ENCODE assay signal across 23 cellular contexts in genomic region chrX:42392846-42393245, GRCh38.
"Had no signal": no experiment of that assay in that cellular context is flagged by ENCODE, and none has a peak within 500 bp of the region (broad histone marks: within the 10 kb centered on the region; RNA-seq: fewer than 3 reads in every experiment).

No MANE protein-coding gene starts in this region.

- H3K36me3 Mint-ChIP-seq: mesothelial cell of epicardium, naive B cell had no signal

- H3K9me3 Mint-ChIP-seq: naive B cell had no signal

- H3K27ac Mint-ChIP-seq: mesothelial cell of epicardium, naive B cell had no signal

- H3K4me3 Mint-ChIP-seq: mesothelial cell of epicardium, naive B cell had no signal

- DNase-seq: dermis blood vessel endothelial cell; dorsolateral prefrontal cortex; effector CD4-positive, alpha-beta T cell; effector memory CD4-positive, alpha-beta T cell; esophagus squamous epithelium; foreskin fibroblast; foreskin melanocyte; gastrocnemius medialis; glutamatergic neuron; head of caudate nucleus; heart right ventricle; hippocampal formation; left cardiac atrium; left lung; left ventricle myocardium superior; lower lobe of right lung; mesenchymal stem cell; mucosa of descending colon; naive B cell had no signal

- FAIRE-seq: endothelial cell of umbilical vein, islet of Langerhans, keratinocyte had no signal

- ATAC-seq: gastrocnemius medialis, heart right ventricle, left cardiac atrium, left lung, left ventricle myocardium superior, lower lobe of right lung, mucosa of descending colon had no signal

- H3K4me1 Mint-ChIP-seq: naive B cell had no signal
